Comparison of ENCODE assay signal across 21 cellular contexts in the genomic region with DNA sequence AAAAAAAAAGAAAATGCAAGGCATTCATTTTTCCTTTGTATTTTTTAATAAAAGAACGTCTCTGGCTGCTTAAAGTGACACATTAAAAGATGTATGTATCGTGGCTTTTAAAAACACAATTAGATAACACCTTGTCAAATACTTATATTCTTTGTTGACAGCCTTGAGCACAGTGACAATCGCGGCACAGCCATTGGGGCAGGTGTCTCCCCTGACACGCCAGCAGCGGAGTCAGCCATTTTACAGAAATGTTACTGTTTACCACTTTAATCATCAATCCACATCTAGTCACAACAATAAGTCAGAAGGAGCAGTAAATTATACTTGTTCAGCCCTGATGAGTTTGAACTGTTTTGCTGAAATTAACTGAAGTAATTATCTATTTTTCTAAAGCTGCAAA.
"Had no signal": no experiment of that assay in that cellular context is flagged by ENCODE, and none has a peak within 500 bp of the region (broad histone marks: within the 10 kb centered on the region; RNA-seq: fewer than 3 reads in every experiment).

No MANE protein-coding gene starts in this region.

- H3K27me3 Mint-ChIP-seq: stimulated activated memory B cell treated with anti-CD40 and anti-IgM and Interleukin-4, amounts not matched to agents 10 μg/mL and 1 μg/mL and 100 μg/mL, for 72 hours; stimulated activated naive CD8-positive, alpha-beta T cell treated with anti-CD3 and anti-CD28 coated beads, Interleukin-15, Interleukin-2, amounts not matched to agents 100 ng/mL and 50 ng/mL, for 24 hours had no signal

- H3K4me3 Mint-ChIP-seq: central memory CD8-positive, alpha-beta T cell; immature natural killer cell; naive thymus-derived CD4-positive, alpha-beta T cell; neural crest cell; stimulated activated memory B cell treated with anti-CD40 and anti-IgM and Interleukin-4, amounts not matched to agents 10 μg/mL and 1 μg/mL and 100 μg/mL, for 72 hours; stimulated activated naive CD8-positive, alpha-beta T cell treated with anti-CD3 and anti-CD28 coated beads, Interleukin-15, Interleukin-2, amounts not matched to agents 100 ng/mL and 50 ng/mL, for 24 hours had no signal

- H3K9me3 Mint-ChIP-seq: stimulated activated naive CD8-positive, alpha-beta T cell treated with anti-CD3 and anti-CD28 coated beads, Interleukin-15, Interleukin-2, amounts not matched to agents 100 ng/mL and 50 ng/mL, for 24 hours had no signal

- H3K9me3 ChIP-seq: gastrocnemius medialis, heart right ventricle, pancreas, psoas muscle, spleen, tibial nerve had no signal

- H3K36me3 ChIP-seq: gastrocnemius medialis, heart right ventricle, pancreas, spleen, tibial nerve had no signal

- H3K27me3 ChIP-seq: tibial nerve had no signal

- DNase-seq: effector memory CD4-positive, alpha-beta T cell; gastrocnemius medialis; heart right ventricle; hypothalamus; immature natural killer cell; naive thymus-derived CD4-positive, alpha-beta T cell; nucleus accumbens; pancreas; psoas muscle; retina; spleen; stimulated activated CD4-positive, alpha-beta T cell treated with anti-CD3 and anti-CD28 coated beads, Interleukin-15, amount 100 ng/mL, for 24 hours; stimulated activated CD4-positive, alpha-beta T cell treated with anti-CD3 and anti-CD28 coated beads, Interleukin-1b, Interleukin-23, amount 100 ng/mL, for 48 hours; stimulated activated CD4-positive, alpha-beta T cell treated with anti-CD3 and anti-CD28 coated beads, Interleukin-4, amount 100 ng/mL, for 24 hours had no signal

- H3K27ac Mint-ChIP-seq: immature natural killer cell; stimulated activated memory B cell treated with anti-CD40 and anti-IgM and Interleukin-4, amounts not matched to agents 10 μg/mL and 1 μg/mL and 100 μg/mL, for 72 hours; stimulated activated naive CD8-positive, alpha-beta T cell treated with anti-CD3 and anti-CD28 coated beads, Interleukin-15, Interleukin-2, amounts not matched to agents 100 ng/mL and 50 ng/mL, for 24 hours had no signal

- H3K36me3 Mint-ChIP-seq: immature natural killer cell; naive thymus-derived CD4-positive, alpha-beta T cell; stimulated activated memory B cell treated with anti-CD40 and anti-IgM and Interleukin-4, amounts not matched to agents 10 μg/mL and 1 μg/mL and 100 μg/mL, for 72 hours had no signal

- H3K4me3 ChIP-seq: gastrocnemius medialis, heart right ventricle, pancreas, psoas muscle, spleen, tibial nerve had no signal

- H3K4me1 ChIP-seq: gastrocnemius medialis, pancreas, psoas muscle, spleen had no signal

- H3K27ac ChIP-seq: gastrocnemius medialis, heart right ventricle, pancreas, psoas muscle, spleen had no signal

- FAIRE-seq: endometrium, keratinocyte, pancreas had no signal

- H3K4me1 Mint-ChIP-seq: central memory CD8-positive, alpha-beta T cell; immature natural killer cell; naive thymus-derived CD4-positive, alpha-beta T cell; stimulated activated memory B cell treated with anti-CD40 and anti-IgM and Interleukin-4, amounts not matched to agents 10 μg/mL and 1 μg/mL and 100 μg/mL, for 72 hours had no signal
